1 cellular context compared by ENCODE assay signal in the genomic region with DNA sequence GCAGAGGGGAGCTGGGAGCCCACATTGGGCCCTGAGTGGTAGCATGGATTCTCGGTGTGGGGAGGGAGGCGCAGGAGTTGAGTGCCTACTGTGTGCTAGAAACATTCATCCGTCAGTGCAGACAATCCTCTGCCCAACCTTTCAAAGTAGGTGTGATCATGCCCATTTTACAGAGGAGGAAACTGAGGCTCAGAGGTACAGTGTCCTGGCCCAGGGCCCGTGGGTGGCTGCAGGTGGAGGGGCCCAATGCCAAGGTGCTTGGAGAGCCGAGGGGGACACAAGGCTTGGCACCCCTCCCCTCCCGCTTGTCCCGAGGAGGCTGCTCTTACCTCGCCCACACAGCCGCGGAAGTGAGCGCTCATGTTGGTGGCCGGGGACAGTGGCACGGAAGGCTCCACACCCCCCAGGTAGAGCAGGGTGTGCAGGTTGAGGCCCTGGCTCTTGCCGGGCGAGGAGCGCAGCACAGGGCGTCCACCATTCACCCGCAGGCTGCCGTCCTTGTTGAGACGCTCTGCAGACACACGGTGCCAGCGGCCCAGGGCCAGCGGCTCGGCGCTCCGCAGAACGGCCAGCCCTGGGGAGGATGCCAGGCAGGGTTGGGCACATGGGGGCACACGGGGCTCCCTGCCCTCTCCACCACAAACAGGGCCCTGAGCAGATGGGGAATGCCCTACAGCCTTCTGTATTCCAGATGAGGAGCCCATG.
TF ChIP-seq lines count a peak whose summit lies in the region.

No MANE protein-coding gene starts in this region.

TF ChIP-seq in HepG2, 621 proteins besides CTCF, POLR2A, EP300 and RAD21:
- TF ChIP-seq ZNF629 (CRISPR knock-in tag; conservative IDR thresholded peaks at IDR 0.05) (peak; percentile 90), ZFP41 (CRISPR knock-in tag; IDR thresholded peaks at IDR 0.05; ENCODE audit: borderline replicate concordance) (no peak), ZBTB38 (CRISPR knock-in tag; IDR thresholded peaks at IDR 0.05) (no peak)
- TF ChIP-seq, protein P1, sequence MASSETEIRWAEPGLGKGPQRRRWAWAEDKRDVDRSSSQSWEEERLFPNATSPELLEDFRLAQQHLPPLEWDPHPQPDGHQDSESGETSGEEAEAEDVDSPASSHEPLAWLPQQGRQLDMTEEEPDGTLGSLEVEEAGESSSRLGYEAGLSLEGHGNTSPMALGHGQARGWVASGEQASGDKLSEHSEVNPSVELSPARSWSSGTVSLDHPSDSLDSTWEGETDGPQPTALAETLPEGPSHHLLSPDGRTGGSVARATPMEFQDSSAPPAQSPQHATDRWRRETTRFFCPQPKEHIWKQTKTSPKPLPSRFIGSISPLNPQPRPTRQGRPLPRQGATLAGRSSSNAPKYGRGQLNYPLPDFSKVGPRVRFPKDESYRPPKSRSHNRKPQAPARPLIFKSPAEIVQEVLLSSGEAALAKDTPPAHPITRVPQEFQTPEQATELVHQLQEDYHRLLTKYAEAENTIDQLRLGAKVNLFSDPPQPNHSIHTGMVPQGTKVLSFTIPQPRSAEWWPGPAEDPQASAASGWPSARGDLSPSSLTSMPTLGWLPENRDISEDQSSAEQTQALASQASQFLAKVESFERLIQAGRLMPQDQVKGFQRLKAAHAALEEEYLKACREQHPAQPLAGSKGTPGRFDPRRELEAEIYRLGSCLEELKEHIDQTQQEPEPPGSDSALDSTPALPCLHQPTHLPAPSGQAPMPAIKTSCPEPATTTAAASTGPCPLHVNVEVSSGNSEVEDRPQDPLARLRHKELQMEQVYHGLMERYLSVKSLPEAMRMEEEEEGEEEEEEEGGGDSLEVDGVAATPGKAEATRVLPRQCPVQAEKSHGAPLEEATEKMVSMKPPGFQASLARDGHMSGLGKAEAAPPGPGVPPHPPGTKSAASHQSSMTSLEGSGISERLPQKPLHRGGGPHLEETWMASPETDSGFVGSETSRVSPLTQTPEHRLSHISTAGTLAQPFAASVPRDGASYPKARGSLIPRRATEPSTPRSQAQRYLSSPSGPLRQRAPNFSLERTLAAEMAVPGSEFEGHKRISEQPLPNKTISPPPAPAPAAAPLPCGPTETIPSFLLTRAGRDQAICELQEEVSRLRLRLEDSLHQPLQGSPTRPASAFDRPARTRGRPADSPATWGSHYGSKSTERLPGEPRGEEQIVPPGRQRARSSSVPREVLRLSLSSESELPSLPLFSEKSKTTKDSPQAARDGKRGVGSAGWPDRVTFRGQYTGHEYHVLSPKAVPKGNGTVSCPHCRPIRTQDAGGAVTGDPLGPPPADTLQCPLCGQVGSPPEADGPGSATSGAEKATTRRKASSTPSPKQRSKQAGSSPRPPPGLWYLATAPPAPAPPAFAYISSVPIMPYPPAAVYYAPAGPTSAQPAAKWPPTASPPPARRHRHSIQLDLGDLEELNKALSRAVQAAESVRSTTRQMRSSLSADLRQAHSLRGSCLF (CRISPR knock-in tag; IDR thresholded peaks at IDR 0.05; ENCODE audit: borderline replicate concordance), result no peak
